ENCODE assay signal across 8 cellular contexts in the genomic region with DNA sequence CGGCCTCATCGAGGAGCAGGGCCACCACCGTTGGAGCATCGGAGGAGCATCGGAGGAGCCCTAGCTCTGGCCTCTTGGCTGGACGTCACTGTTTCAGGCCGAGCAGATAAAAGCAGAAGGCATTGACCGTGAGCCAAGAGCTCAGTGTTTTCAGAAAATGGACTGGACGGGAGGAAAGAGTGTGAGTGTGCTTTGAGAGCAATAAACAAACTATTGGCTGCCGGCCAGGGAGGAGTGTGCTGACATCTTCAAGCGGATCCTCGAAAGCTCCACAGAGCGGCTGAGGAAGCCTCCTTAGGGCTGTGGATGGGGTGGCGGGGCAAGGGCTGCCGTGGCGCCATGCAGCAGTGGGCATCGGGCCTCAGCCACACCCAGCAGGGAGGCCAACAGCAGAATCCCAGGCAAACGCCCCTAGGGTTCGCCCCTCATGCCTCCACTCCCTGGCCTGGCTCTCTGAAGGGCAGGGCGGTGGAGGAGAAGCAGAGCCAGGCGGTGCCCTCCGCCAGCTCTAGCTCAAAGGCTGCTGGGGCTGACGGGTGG. TPM values are rescaled to one million over a fixed set of nuclear protein-coding genes. Genes with fewer than 3 reads are reported as not detected.
DNase-seq lines count a peak whose midpoint lies in the region; ATAC-seq and TF ChIP-seq lines count a peak whose summit lies in the region.

No MANE protein-coding gene starts in this region.

- no peaks in the 10 kb centered on the region for H3K27me3 ChIP-seq in H9 (ENCODE audit: insufficient read depth, low read length)

- DNase-seq in H9 (no peak), NCI-H774 (lab: John Stamatoyannopoulos, UW) (peak; percentile 17), endothelial cell (ENCODE audit: low spot score) (no peak), pons (ENCODE audit: low spot score) (peak; percentile 60)
- no peak for DNase-seq in activated T-cell treated with anti-CD3 and anti-CD28 coated beads, Interleukin-2, amount 50 U/mL, for 4 hours
- DNase-seq in activated CD4-positive, alpha-beta T cell treated with anti-CD3 and anti-CD28 coated beads for 1 hour = no peak

- no peak overlapping the region for H2BK5ac ChIP-seq in H9 (ENCODE audit: insufficient read length, low read length)

- no peak overlapping the region for H3T11ph ChIP-seq in H9 (ENCODE audit: low read length)

- H4K91ac ChIP-seq in H9 (ENCODE audit: insufficient read length, low read depth, low read length) = no peak overlapping the region

- no peak overlapping the region for H3K27ac ChIP-seq in H9 (ENCODE audit: insufficient read length, low read depth, low read length)

- no peaks in the 10 kb centered on the region; a peak in 1 of 5 replicates for H3K9me3 Mint-ChIP-seq in H9
- H3K9me3 Mint-ChIP-seq in endothelial cell (ENCODE audit: unreplicated experiment) = no peaks in the 10 kb centered on the region
- H3K9me3 Mint-ChIP-seq in activated T-cell treated with anti-CD3 and anti-CD28 coated beads, Interleukin-2, amount 50 U/mL, for 4 hours = no peaks in the 10 kb centered on the region

- H2BK20ac ChIP-seq in H9 (ENCODE audit: low read depth, low read length, poor library complexity, severe bottlenecking) = no peak overlapping the region

- no peak overlapping the region; the same call in 1 of the 2 replicates for H3K14ac ChIP-seq in H9 (ENCODE audit: insufficient read depth, low read length)

- no peak overlapping the region for H3K4me2 ChIP-seq in H9 (ENCODE audit: insufficient read depth, insufficient read length, low read length)

- H3K9ac ChIP-seq in H9 (ENCODE audit: extremely low read depth, insufficient read length, low read length) = no peak overlapping the region

- WGBS in H9 (ENCODE audit: extremely low coverage, insufficient read length, low lambda C conversion rate) = no CpG with 5 or more reads among the region's 23 CpGs

- no peaks in the 10 kb centered on the region for H3K27me3 Mint-ChIP-seq in H9 (ENCODE audit: low read depth)
- peaks cover 11% of the 10 kb centered on the region for H3K27me3 Mint-ChIP-seq in endothelial cell (ENCODE audit: unreplicated experiment)
- H3K27me3 Mint-ChIP-seq in activated T-cell treated with anti-CD3 and anti-CD28 coated beads, Interleukin-2, amount 50 U/mL, for 4 hours (ENCODE audit: low read depth) = peaks cover 2% of the 10 kb centered on the region

- no peak overlapping the region for H3K4ac ChIP-seq in H9 (ENCODE audit: low read depth, low read length)

- no peak for ATAC-seq in activated T-cell treated with anti-CD3 and anti-CD28 coated beads, Interleukin-2, amount 50 U/mL, for 4 hours
- ATAC-seq in GM18511 (IDR thresholded peaks at IDR 0.05; ENCODE audit: unreplicated experiment) (no peak), HG03139 (IDR thresholded peaks at IDR 0.05; ENCODE audit: unreplicated experiment) (no peak)

- H3K79me2 ChIP-seq in H9 (ENCODE audit: insufficient read depth, low read length) = no peaks in the 10 kb centered on the region

- H3K23ac ChIP-seq in H9 (ENCODE audit: insufficient read length, low read depth, low read length) = no peak overlapping the region

- H3K4me1 Mint-ChIP-seq in H9 (peaks cover 9 to 10% of the 10 kb centered on the region in 2 experiments), endothelial cell (ENCODE audit: unreplicated experiment) (peaks cover 31% of the 10 kb centered on the region)
- H3K4me1 Mint-ChIP-seq in activated T-cell treated with anti-CD3 and anti-CD28 coated beads, Interleukin-2, amount 50 U/mL, for 4 hours (ENCODE audit: low read depth) = peaks cover 11% of the 10 kb centered on the region

- H2BK15ac ChIP-seq in H9 (ENCODE audit: low read depth, low read length) = no peak overlapping the region

- no peak overlapping the region for H4K5ac ChIP-seq in H9 (ENCODE audit: insufficient read length, low read depth, low read length)

- H2BK120ac ChIP-seq in H9 (ENCODE audit: low read depth, low read length, poor library complexity, severe bottlenecking) = no peak overlapping the region

- H3K18ac ChIP-seq in H9 (ENCODE audit: insufficient read length, low read depth, low read length) = no peak overlapping the region

- H3K36me3 Mint-ChIP-seq in H9 (ENCODE audit: insufficient read depth in 1 of 3, low read depth in 3 of 3) (no peaks in the 10 kb centered on the region; a peak in 1 of 7 replicates), endothelial cell (ENCODE audit: low read depth, unreplicated experiment) (peaks cover 5% of the 10 kb centered on the region)
- H3K36me3 Mint-ChIP-seq in activated T-cell treated with anti-CD3 and anti-CD28 coated beads, Interleukin-2, amount 50 U/mL, for 4 hours (ENCODE audit: insufficient read depth) = no peaks in the 10 kb centered on the region

- H2AK5ac ChIP-seq in H9 (ENCODE audit: insufficient read length, low read length) = no peak overlapping the region

- H3K4me3 Mint-ChIP-seq in H9 = no peak overlapping the region; a peak in 1 of 5 replicates
- no peak overlapping the region for H3K4me3 Mint-ChIP-seq in endothelial cell (ENCODE audit: unreplicated experiment)
- no peak overlapping the region for H3K4me3 Mint-ChIP-seq in activated T-cell treated with anti-CD3 and anti-CD28 coated beads, Interleukin-2, amount 50 U/mL, for 4 hours

- no peak overlapping the region for H4K8ac ChIP-seq in H9 (replicated peaks; ENCODE audit: insufficient read length, low read depth, low read length)

- no peak overlapping the region for H3K56ac ChIP-seq in H9 (ENCODE audit: insufficient read length, low read depth, low read length)

- peak overlapping the region in 2 of 3 experiments; percentile 5 to 44; a peak in 3 of 7 replicates for H3K27ac Mint-ChIP-seq in H9
- H3K27ac Mint-ChIP-seq in endothelial cell (ENCODE audit: unreplicated experiment) = peak overlapping the region; percentile 76

- H4K20me1 ChIP-seq in H9 (ENCODE audit: control insufficient read depth, insufficient read depth, insufficient read length) = no peaks in the 10 kb centered on the region

- H3K23me2 ChIP-seq in H9 (ENCODE audit: insufficient read length, low read depth, low read length, poor library complexity, severe bottlenecking) = no peaks in the 10 kb centered on the region

- H3K9me3 ChIP-seq in H9 (ENCODE audit: control insufficient read depth, low read depth, low read length) = no peaks in the 10 kb centered on the region

- no peak overlapping the region for H2BK12ac ChIP-seq in H9 (ENCODE audit: insufficient read length, low read depth, low read length)

- peaks cover 4% of the 10 kb centered on the region; the same call in 1 of the 2 replicates for H3K4me1 ChIP-seq in H9 (ENCODE audit: insufficient read depth, low read length)

- TF ChIP-seq CTCF in H9 (conservative IDR thresholded peaks at IDR 0.05) (no peak), endothelial cell (IDR thresholded peaks at IDR 0.05; ENCODE audit: unreplicated experiment) (no peak)

- H2AFZ ChIP-seq in H9 (ENCODE audit: low read length) = no peak overlapping the region

- no peaks in the 10 kb centered on the region for H3K79me1 ChIP-seq in H9 (ENCODE audit: insufficient read depth, low read depth, low read length, poor library complexity, severe bottlenecking)

RNA-seq across cellular contexts. Expression of a gene that starts 41.8 kb away (rescaled TPM):
- total RNA-seq in H9 (2021) (10.0 and 10.1 TPM in 2 replicates), endothelial cell (ENCODE audit: unreplicated experiment) (16.4 TPM)
- 1 to 10 TPM; 3.7 to 4.2 (median 4.2) TPM for total RNA-seq in activated T-cell treated with anti-CD3 and anti-CD28 coated beads, Interleukin-2, amount 50 U/mL, for 4 hours

Comparison
In these comparisons a context has a peak if more than half of its experiments do, and no peak if none do; other contexts are left out.
1. DNase-seq: peak in NCI-H774 (single experiment) and pons (single experiment); none in H9 (single experiment), endothelial cell (single experiment), activated T-cell treated with anti-CD3 and anti-CD28 coated beads, Interleukin-2, amount 50 U/mL, for 4 hours (single experiment) and activated CD4-positive, alpha-beta T cell treated with anti-CD3 and anti-CD28 coated beads for 1 hour (single experiment).